Comparison of ENCODE assay signal across 18 cellular contexts in genomic region chr10:60967854-60968484, GRCh38. TPM values are rescaled to one million over a fixed set of nuclear protein-coding genes. Genes with fewer than 3 reads are reported as not detected.
DNase-seq lines count a peak whose midpoint lies in the region; ATAC-seq lines count a peak whose summit lies in the region.
"Had no signal": no experiment of that assay in that cellular context is flagged by ENCODE, and none has a peak within 500 bp of the region (broad histone marks: within the 10 kb centered on the region; RNA-seq: fewer than 3 reads in every experiment).

No MANE protein-coding gene starts in this region.

- intact Hi-C loops in activated naive CD4-positive, alpha-beta T cell treated with anti-CD3 and anti-CD28 coated beads for 36 hours (cut with micrococcal nuclease), result no loop called here

- H3K27me3 Mint-ChIP-seq in activated naive CD4-positive, alpha-beta T cell treated with anti-CD3 and anti-CD28 coated beads for 36 hours (ENCODE audit: low read depth), result peaks cover 15% of the 10 kb centered on the region
- peaks cover 27% of the 10 kb centered on the region for H3K27me3 Mint-ChIP-seq in activated naive CD8-positive, alpha-beta T cell treated with anti-CD3 and anti-CD28 coated beads for 36 hours
- peaks cover 8 to 15% of the 10 kb centered on the region in 2 donors for H3K27me3 Mint-ChIP-seq in stimulated activated naive B cell treated with anti-CD40 and anti-IgM and Interleukin-4, amounts not matched to agents 10 μg/mL and 1 μg/mL and 100 μg/mL, for 72 hours

- no peaks in the 10 kb centered on the region for H3K9me3 Mint-ChIP-seq in activated naive CD4-positive, alpha-beta T cell treated with anti-CD3 and anti-CD28 coated beads for 36 hours
- no peaks in the 10 kb centered on the region for H3K9me3 Mint-ChIP-seq in activated naive CD8-positive, alpha-beta T cell treated with anti-CD3 and anti-CD28 coated beads for 36 hours
- H3K9me3 Mint-ChIP-seq in stimulated activated naive B cell treated with anti-CD40 and anti-IgM and Interleukin-4, amounts not matched to agents 10 μg/mL and 1 μg/mL and 100 μg/mL, for 72 hours, result no peaks in the 10 kb centered on the region
- H3K9me3 Mint-ChIP-seq: natural killer cell treated with Interleukin-12 subunit alpha and Interleukin-12 subunit beta and Interleukin-15 and Interleukin-18, amount 100 ng/mL, for 72 hours had no signal

- H3K27ac Mint-ChIP-seq in activated naive CD4-positive, alpha-beta T cell treated with anti-CD3 and anti-CD28 coated beads for 36 hours, result no peak overlapping the region
- no peak overlapping the region for H3K27ac Mint-ChIP-seq in activated naive CD8-positive, alpha-beta T cell treated with anti-CD3 and anti-CD28 coated beads for 36 hours
- peak overlapping the region; percentile 14 for H3K27ac Mint-ChIP-seq in stimulated activated naive B cell treated with anti-CD40 and anti-IgM and Interleukin-4, amounts not matched to agents 10 μg/mL and 1 μg/mL and 100 μg/mL, for 72 hours
- H3K27ac Mint-ChIP-seq: B cell; natural killer cell treated with Interleukin-12 subunit alpha and Interleukin-12 subunit beta and Interleukin-15 and Interleukin-18, amount 100 ng/mL, for 72 hours had no signal

- H3K4me1 Mint-ChIP-seq in activated naive CD4-positive, alpha-beta T cell treated with anti-CD3 and anti-CD28 coated beads for 36 hours (ENCODE audit: low read depth), result peaks cover 17% of the 10 kb centered on the region
- H3K4me1 Mint-ChIP-seq in activated naive CD8-positive, alpha-beta T cell treated with anti-CD3 and anti-CD28 coated beads for 36 hours, result peaks cover 13% of the 10 kb centered on the region
- peaks cover 14 to 26% of the 10 kb centered on the region in 2 donors for H3K4me1 Mint-ChIP-seq in stimulated activated naive B cell treated with anti-CD40 and anti-IgM and Interleukin-4, amounts not matched to agents 10 μg/mL and 1 μg/mL and 100 μg/mL, for 72 hours

- CTCF ChIA-PET in activated naive CD4-positive, alpha-beta T cell treated with anti-CD3 and anti-CD28 coated beads for 36 hours (lab: Charles Lee), result interaction anchor here (0.6 kb wide), 1 partner anchor 8 kb away, joined by 3 read pairs; no protein-coding TSS in a partner anchor

- H3K4me3 Mint-ChIP-seq in activated naive CD4-positive, alpha-beta T cell treated with anti-CD3 and anti-CD28 coated beads for 36 hours, result no peak overlapping the region
- H3K4me3 Mint-ChIP-seq in activated naive CD8-positive, alpha-beta T cell treated with anti-CD3 and anti-CD28 coated beads for 36 hours, result no peak overlapping the region
- H3K4me3 Mint-ChIP-seq in stimulated activated naive B cell treated with anti-CD40 and anti-IgM and Interleukin-4, amounts not matched to agents 10 μg/mL and 1 μg/mL and 100 μg/mL, for 72 hours, result peak overlapping the region in 1 of 2 donors; percentile 3
- H3K4me3 Mint-ChIP-seq: B cell; natural killer cell treated with Interleukin-12 subunit alpha and Interleukin-12 subunit beta and Interleukin-15 and Interleukin-18, amount 100 ng/mL, for 72 hours had no signal

- no peaks in the 10 kb centered on the region for H3K36me3 Mint-ChIP-seq in activated naive CD4-positive, alpha-beta T cell treated with anti-CD3 and anti-CD28 coated beads for 36 hours (ENCODE audit: low read depth)
- H3K36me3 Mint-ChIP-seq in activated naive CD8-positive, alpha-beta T cell treated with anti-CD3 and anti-CD28 coated beads for 36 hours, result no peaks in the 10 kb centered on the region
- no peaks in the 10 kb centered on the region for H3K36me3 Mint-ChIP-seq in stimulated activated naive B cell treated with anti-CD40 and anti-IgM and Interleukin-4, amounts not matched to agents 10 μg/mL and 1 μg/mL and 100 μg/mL, for 72 hours
- H3K36me3 Mint-ChIP-seq: natural killer cell treated with Interleukin-12 subunit alpha and Interleukin-12 subunit beta and Interleukin-15 and Interleukin-18, amount 100 ng/mL, for 72 hours had no signal

- peak; percentile 26 for DNase-seq in activated naive CD4-positive, alpha-beta T cell treated with anti-CD3 and anti-CD28 coated beads for 36 hours
- no peak for DNase-seq in activated naive CD4-positive, alpha-beta T cell (lab: John Stamatoyannopoulos, UW)
- peak; percentile 22 to 23 for DNase-seq in NCI-H187 (lab: John Stamatoyannopoulos, UW)
- peak; percentile 2 for DNase-seq in activated naive CD8-positive, alpha-beta T cell treated with anti-CD3 and anti-CD28 coated beads for 36 hours
- no peak for DNase-seq in stimulated activated naive B cell treated with anti-CD40 and anti-IgM and Interleukin-4, amounts not matched to agents 10 μg/mL and 1 μg/mL and 100 μg/mL, for 72 hours
- DNase-seq in DMS153 treated with DMSO at 0.1 percent for 48 hours (lab: John Stamatoyannopoulos, UW; ENCODE audit: unreplicated experiment), result no peak
- no peak for DNase-seq in amniotic stem cell (lab: John Stamatoyannopoulos, UW)
- DNase-seq: activated effector memory CD4-positive, alpha-beta T cell treated with Interleukin-2 at 50 U/mL for 16 hours; amygdala; Caco-2; EL; NCI-H748 treated with DMSO at 0.1 percent for 48 hours; right lobe of liver; SHP77 treated with DMSO at 0.1 percent for 48 hours had no signal

- ATAC-seq in stimulated activated naive B cell treated with anti-CD40 and anti-IgM and Interleukin-4, amounts not matched to agents 10 μg/mL and 1 μg/mL and 100 μg/mL, for 72 hours (replicated peaks), result peak; percentile 54 to 65
- ATAC-seq in GM21447 (IDR thresholded peaks at IDR 0.05; ENCODE audit: unreplicated experiment), result no peak
- ATAC-seq: natural killer cell treated with Interleukin-12 subunit alpha and Interleukin-12 subunit beta and Interleukin-15 and Interleukin-18, amount 100 ng/mL, for 72 hours had no signal

RNA-seq across cellular contexts. Expression of gene RHOBTB1, which starts 24.0 kb away (rescaled TPM):
- total RNA-seq in activated naive CD4-positive, alpha-beta T cell treated with anti-CD3 and anti-CD28 coated beads for 36 hours, result not detected
- total RNA-seq in activated naive CD8-positive, alpha-beta T cell treated with anti-CD3 and anti-CD28 coated beads for 36 hours, result under 1 TPM in 1 of 2 experiments, not detected in 1; 0.16 TPM
- total RNA-seq: OCI-LY7 had no signal

Comparison
In these comparisons a context has a peak if more than half of its experiments do, and no peak if none do; other contexts are left out.
1. DNase-seq: peak in activated naive CD4-positive, alpha-beta T cell treated with anti-CD3 and anti-CD28 coated beads for 36 hours (single experiment), NCI-H187 (2 of 2) and activated naive CD8-positive, alpha-beta T cell treated with anti-CD3 and anti-CD28 coated beads for 36 hours (single experiment); none in activated naive CD4-positive, alpha-beta T cell (0 of 4), stimulated activated naive B cell treated with anti-CD40 and anti-IgM and Interleukin-4, amounts not matched to agents 10 μg/mL and 1 μg/mL and 100 μg/mL, for 72 hours (single experiment), DMS153 treated with DMSO at 0.1 percent for 48 hours (single experiment) and amniotic stem cell (single experiment).